9 cellular contexts compared by ENCODE assay signal in the genomic region with DNA sequence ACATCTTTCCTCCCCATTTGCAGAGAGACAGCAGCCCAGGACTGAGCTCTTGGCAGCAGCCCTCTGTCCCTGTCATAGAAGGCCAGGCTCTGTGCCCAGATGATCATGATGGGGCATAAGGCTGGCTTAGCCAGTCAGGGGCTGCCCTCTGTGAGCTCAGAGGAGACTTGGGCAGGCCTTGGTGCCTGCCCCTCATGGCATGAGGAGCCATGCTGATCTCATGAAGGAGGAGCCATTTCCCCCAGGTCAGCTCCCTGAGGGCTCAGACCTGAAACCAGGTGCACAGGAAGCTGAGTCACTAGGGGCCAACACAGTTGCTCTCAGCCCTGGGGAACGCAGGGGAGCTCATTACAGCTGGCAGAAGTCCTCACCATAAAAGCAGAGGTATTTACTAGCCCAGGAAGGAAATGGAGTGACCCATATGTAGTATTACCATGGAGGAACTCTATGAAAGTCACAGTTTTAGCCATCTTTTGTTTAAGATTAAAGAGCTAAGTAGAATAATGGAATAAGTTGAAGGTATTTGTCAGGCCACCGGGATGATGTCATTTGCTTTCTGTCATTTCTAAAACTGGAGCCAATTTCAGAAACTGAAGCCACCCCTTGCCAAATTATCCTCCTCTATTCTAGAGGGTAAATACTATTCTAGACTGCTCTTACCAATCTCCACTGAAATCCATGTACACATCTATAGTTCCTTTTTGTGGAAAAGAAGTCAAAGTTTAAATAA.
DNase-seq lines count a peak whose midpoint lies in the region; ATAC-seq and TF ChIP-seq lines count a peak whose summit lies in the region.
"Had no signal": no experiment of that assay in that cellular context is flagged by ENCODE, and none has a peak within 500 bp of the region (broad histone marks: within the 10 kb centered on the region; RNA-seq: fewer than 3 reads in every experiment).

No MANE protein-coding gene starts in this region.

- H3K27ac ChIP-seq in breast epithelium, result no peak overlapping the region
- H3K27ac ChIP-seq in CD4-positive, alpha-beta T cell (ENCODE audit: low read depth, low read length), result no peak overlapping the region
- H3K27ac ChIP-seq: C4-2B had no signal

- peaks cover 15% of the 10 kb centered on the region for H3K27me3 Mint-ChIP-seq in MCF 10A (ENCODE audit: insufficient read depth, unreplicated experiment)
- H3K27me3 Mint-ChIP-seq in T-helper 17 cell, result peaks cover 47% of the 10 kb centered on the region
- peaks cover 47% of the 10 kb centered on the region for H3K27me3 Mint-ChIP-seq in stimulated activated naive CD8-positive, alpha-beta T cell treated with anti-CD3 and anti-CD28 coated beads, Interleukin-15, amount 100 ng/mL, for 72 hours
- peaks cover 8% of the 10 kb centered on the region in 2 donors for H3K27me3 Mint-ChIP-seq in T-cell
- H3K27me3 Mint-ChIP-seq in CD4-positive, alpha-beta T cell, result peaks cover 4% of the 10 kb centered on the region

- CTCF ChIA-PET in MCF 10A (lab: Yijun Ruan, JAX), result no interaction called here
- CTCF ChIA-PET in T-cell (lab: Charles Lee), result interaction anchor here in 1 of 2 donors (1.2 kb wide), 1 partner anchor 9 kb away, joined by 3 read pairs; no protein-coding TSS in a partner anchor
- CTCF ChIA-PET in CD4-positive, alpha-beta T cell (lab: Charles Lee), result no interaction called here

- no peaks in the 10 kb centered on the region for H3K36me3 ChIP-seq in breast epithelium

- H3K4me1 Mint-ChIP-seq in MCF 10A (ENCODE audit: insufficient read depth, unreplicated experiment) (peaks cover 13% of the 10 kb centered on the region), T-helper 17 cell (peaks cover 4% of the 10 kb centered on the region), T-cell (no peaks in the 10 kb centered on the region)
- H3K4me1 Mint-ChIP-seq in stimulated activated naive CD8-positive, alpha-beta T cell treated with anti-CD3 and anti-CD28 coated beads, Interleukin-15, amount 100 ng/mL, for 72 hours, result peaks cover 12% of the 10 kb centered on the region
- H3K4me1 Mint-ChIP-seq in CD4-positive, alpha-beta T cell (ENCODE audit: low read depth), result no peaks in the 10 kb centered on the region

- H3K4me3 ChIP-seq in breast epithelium, result no peak overlapping the region

- H3K4me3 Mint-ChIP-seq in MCF 10A (ENCODE audit: unreplicated experiment) (no peak overlapping the region), T-helper 17 cell (no peak overlapping the region), T-cell (no peak overlapping the region)
- no peak overlapping the region for H3K4me3 Mint-ChIP-seq in stimulated activated naive CD8-positive, alpha-beta T cell treated with anti-CD3 and anti-CD28 coated beads, Interleukin-15, amount 100 ng/mL, for 72 hours
- H3K4me3 Mint-ChIP-seq in CD4-positive, alpha-beta T cell, result no peak overlapping the region

- no peak for TF ChIP-seq CTCF in MCF 10A (IDR thresholded peaks at IDR 0.05; ENCODE audit: unreplicated experiment)
- no peak for TF ChIP-seq CTCF in breast epithelium (IDR thresholded peaks at IDR 0.05)
- TF ChIP-seq CTCF in CD4-positive, alpha-beta T cell (IDR thresholded peaks at IDR 0.05), result no peak

- intact Hi-C loops in MCF 10A (cut with micrococcal nuclease), result no loop called here
- intact Hi-C loops in breast epithelium (cut with DNase I; ENCODE audit: low total_unique reads), result no loop called here
- intact Hi-C loops in CD4-positive, alpha-beta T cell (cut with DNase I, micrococcal nuclease), result no loop called here

- H3K9me3 Mint-ChIP-seq in MCF 10A (ENCODE audit: unreplicated experiment), result no peaks in the 10 kb centered on the region
- H3K9me3 Mint-ChIP-seq in stimulated activated naive CD8-positive, alpha-beta T cell treated with anti-CD3 and anti-CD28 coated beads, Interleukin-15, amount 100 ng/mL, for 72 hours, result no peaks in the 10 kb centered on the region
- H3K9me3 Mint-ChIP-seq in T-cell, result no peaks in the 10 kb centered on the region
- no peaks in the 10 kb centered on the region for H3K9me3 Mint-ChIP-seq in CD4-positive, alpha-beta T cell

- no peaks in the 10 kb centered on the region for H3K4me1 ChIP-seq in breast epithelium

- no peak for TF ChIP-seq POLR2A in breast epithelium (IDR thresholded peaks at IDR 0.05)

- BruUV-seq in MCF 10A (replicated peaks; lab: Mats Ljungman, UMichigan), result no TSS peak

- H3K36me3 Mint-ChIP-seq in MCF 10A (ENCODE audit: insufficient read depth, unreplicated experiment) (no peaks in the 10 kb centered on the region), T-helper 17 cell (ENCODE audit: low read depth) (no peaks in the 10 kb centered on the region), T-cell (no peaks in the 10 kb centered on the region)
- no peaks in the 10 kb centered on the region for H3K36me3 Mint-ChIP-seq in CD4-positive, alpha-beta T cell (ENCODE audit: low read depth)

- no peaks in the 10 kb centered on the region for H3K27me3 ChIP-seq in breast epithelium
- H3K27me3 ChIP-seq in CD4-positive, alpha-beta T cell (ENCODE audit: control insufficient read depth, insufficient read depth, low read length), result no peaks in the 10 kb centered on the region

- ATAC-seq in HG02884 (IDR thresholded peaks at IDR 0.05; ENCODE audit: unreplicated experiment) (peak; percentile 89), T-helper 17 cell (no peak), T-cell (replicated peaks in 1 of 4) (no peak)
- peak; percentile 86 for ATAC-seq in stimulated activated naive CD8-positive, alpha-beta T cell treated with anti-CD3 and anti-CD28 coated beads, Interleukin-15, amount 100 ng/mL, for 72 hours
- ATAC-seq in CD4-positive, alpha-beta T cell (ENCODE audit: poor library complexity), result no peak

- H3K27ac Mint-ChIP-seq in MCF 10A (ENCODE audit: low read depth, unreplicated experiment) (no peak overlapping the region), T-helper 17 cell (peak overlapping the region; percentile 16), T-cell (no peak overlapping the region)
- peak overlapping the region; percentile 43 to 55 for H3K27ac Mint-ChIP-seq in stimulated activated naive CD8-positive, alpha-beta T cell treated with anti-CD3 and anti-CD28 coated beads, Interleukin-15, amount 100 ng/mL, for 72 hours
- no peak overlapping the region for H3K27ac Mint-ChIP-seq in CD4-positive, alpha-beta T cell

- DNase-seq in MCF 10A (ENCODE audit: unreplicated experiment) (peak; percentile 23), breast epithelium (ENCODE audit: low spot score in 2 of 2) (no peak), T-helper 17 cell (no peak), T-cell (no peak), medulla oblongata (ENCODE audit: extremely low spot score) (no peak)
- peak; percentile 28 to 30 for DNase-seq in stimulated activated naive CD8-positive, alpha-beta T cell treated with anti-CD3 and anti-CD28 coated beads, Interleukin-15, amount 100 ng/mL, for 72 hours
- no peak for DNase-seq in CD4-positive, alpha-beta T cell

- H3K9me3 ChIP-seq in breast epithelium (no peaks in the 10 kb centered on the region), T-helper 17 cell (ENCODE audit: control insufficient read depth, low read length, poor library complexity, severe bottlenecking) (no peaks in the 10 kb centered on the region)
- no peaks in the 10 kb centered on the region for H3K9me3 ChIP-seq in CD4-positive, alpha-beta T cell (ENCODE audit: control insufficient read depth, low read length)

- POLR2A ChIA-PET in MCF 10A (lab: Yijun Ruan, JAX), result no interaction called here
- POLR2A ChIA-PET in T-cell (lab: Charles Lee), result no interaction called here
- POLR2A ChIA-PET in CD4-positive, alpha-beta T cell (lab: Charles Lee), result no interaction called here

Comparison
In these comparisons a context has a peak if more than half of its experiments do, and no peak if none do; other contexts are left out.
1. DNase-seq: peak in MCF 10A (single experiment) and stimulated activated naive CD8-positive, alpha-beta T cell treated with anti-CD3 and anti-CD28 coated beads, Interleukin-15, amount 100 ng/mL, for 72 hours (2 of 2); none in breast epithelium (0 of 2), T-helper 17 cell (0 of 3), T-cell (0 of 34), medulla oblongata (single experiment) and CD4-positive, alpha-beta T cell (0 of 10).
2. H3K27ac Mint-ChIP-seq: peak in T-helper 17 cell (single experiment) and stimulated activated naive CD8-positive, alpha-beta T cell treated with anti-CD3 and anti-CD28 coated beads, Interleukin-15, amount 100 ng/mL, for 72 hours (2 of 2); none in MCF 10A (single experiment), T-cell (0 of 2) and CD4-positive, alpha-beta T cell (single experiment).
3. ATAC-seq: peak in HG02884 (single experiment) and stimulated activated naive CD8-positive, alpha-beta T cell treated with anti-CD3 and anti-CD28 coated beads, Interleukin-15, amount 100 ng/mL, for 72 hours (single experiment); none in T-helper 17 cell (single experiment), T-cell (0 of 4) and CD4-positive, alpha-beta T cell (single experiment).